ENCODE assay signal across 27 cellular contexts in genomic region chr19:38164526-38164925, GRCh38. TPM values are rescaled to one million over a fixed set of nuclear protein-coding genes. Genes with fewer than 3 reads are reported as not detected.
"Had no signal": no experiment of that assay in that cellular context is flagged by ENCODE, and none has a peak within 500 bp of the region (broad histone marks: within the 10 kb centered on the region; RNA-seq: fewer than 3 reads in every experiment).

No MANE protein-coding gene starts in this region.

- H3K27me3 ChIP-seq: ovary, right lobe of liver, sigmoid colon, stomach, thyroid gland, tibial nerve, upper lobe of left lung, vagina had no signal

- H3K4me3 ChIP-seq: ovary, psoas muscle, right lobe of liver, sigmoid colon, stomach, thoracic aorta, thyroid gland, tibial nerve, upper lobe of left lung, vagina had no signal

- DNase-seq: nephron progenitor cell; occipital lobe; ovary; posterior cingulate gyrus; psoas muscle; right cardiac atrium; right lobe of liver; sigmoid colon; small intestine; stimulated activated CD4-positive, alpha-beta T cell treated with anti-CD3 and anti-CD28 coated beads, Interleukin-15, amount 100 ng/mL, for 24 hours; stimulated activated CD4-positive, alpha-beta T cell treated with anti-CD3 and anti-CD28 coated beads, Interleukin-2, amount 100 ng/mL, for 24 hours; stimulated activated CD4-positive, alpha-beta T cell treated with anti-CD3 and anti-CD28 coated beads, Interleukin-2, amount 100 ng/mL, for 48 hours; stimulated activated CD4-positive, alpha-beta T cell treated with anti-CD3 and anti-CD28 coated beads, Interleukin-4, amount 100 ng/mL, for 24 hours; stimulated activated naive B cell treated with anti-CD40 and anti-IgM and Interleukin-4, amounts not matched to agents 10 μg/mL and 1 μg/mL and 100 μg/mL, for 72 hours; stimulated activated naive CD4-positive, alpha-beta T cell treated with Interleukin-2 at 50 U/mL for 16 hours; stomach; thyroid gland; trophoblast cell; upper lobe of left lung had no signal

- H2AFZ ChIP-seq: parathyroid adenoma had no signal

- H3K9ac ChIP-seq: parathyroid adenoma had no signal

- ATAC-seq: natural killer cell treated with Interleukin-12 subunit alpha and Interleukin-12 subunit beta and Interleukin-15 and Interleukin-18, amount 100 ng/mL, for 72 hours; psoas muscle; right cardiac atrium; right lobe of liver; stimulated activated effector memory CD8-positive, alpha-beta T cell treated with anti-CD3 and anti-CD28 coated beads, Interleukin-12 subunit alpha, Interleukin-12 subunit beta, amount 100 ng/mL, for 72 hours; stimulated activated naive B cell treated with anti-CD40 and anti-IgM and Interleukin-4, amounts not matched to agents 10 μg/mL and 1 μg/mL and 100 μg/mL, for 72 hours had no signal

- H3K27ac ChIP-seq: ovary, parathyroid adenoma, psoas muscle, right lobe of liver, sigmoid colon, stomach, thoracic aorta, thyroid gland, tibial nerve, upper lobe of left lung, vagina had no signal

- H3K9me3 ChIP-seq: thyroid gland had no signal

- H3K4me1 ChIP-seq: parathyroid adenoma, psoas muscle, right lobe of liver, sigmoid colon, stomach, thyroid gland, tibial nerve, upper lobe of left lung, vagina had no signal

RNA-seq across cellular contexts. Expression of gene DPF1, which starts 59.5 kb away (rescaled TPM):
- total RNA-seq: psoas muscle, right lobe of liver, sigmoid colon, stomach, subcutaneous adipose tissue, thyroid gland, tibial nerve, ureter, vagina had no signal
